14 cellular contexts compared by ENCODE assay signal in the genomic region with DNA sequence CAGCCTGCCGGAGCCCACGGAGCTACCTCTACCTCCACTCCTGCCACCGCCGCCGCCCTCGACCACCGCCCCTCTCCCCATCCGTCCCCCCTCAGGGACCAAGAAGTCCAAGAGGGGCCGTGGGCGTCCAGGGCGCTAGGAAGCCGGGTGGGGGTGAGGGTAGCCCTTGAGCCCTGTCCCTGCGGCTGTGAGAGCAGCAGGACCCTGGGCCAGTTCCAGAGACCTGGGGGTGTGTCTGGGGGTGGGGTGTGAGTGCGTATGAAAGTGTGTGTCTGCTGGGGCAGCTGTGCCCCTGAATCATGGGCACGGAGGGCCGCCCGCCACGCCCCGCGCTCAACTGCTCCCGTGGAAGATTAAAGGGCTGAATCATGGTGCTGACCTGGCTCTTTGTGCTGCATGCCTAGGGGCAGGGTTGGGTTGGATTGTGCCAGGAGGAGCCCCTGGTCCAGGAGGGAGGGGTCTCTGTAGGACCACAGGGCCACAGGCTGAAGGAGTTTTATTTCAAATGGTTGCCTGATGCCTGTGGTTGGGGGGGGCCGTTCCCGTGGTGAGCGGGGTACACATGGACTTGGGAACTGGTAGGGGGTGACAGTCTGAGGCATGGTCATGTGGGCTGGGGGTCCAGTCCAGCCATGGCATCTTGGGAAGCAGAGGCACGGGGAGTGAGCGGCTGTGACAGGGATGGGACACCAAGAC. TPM values are rescaled to one million over a fixed set of nuclear protein-coding genes. Genes with fewer than 3 reads are reported as not detected.
A peak's percentile ranks its signal among the peaks of the same experiment; 100 is the strongest.
DNase-seq lines count a peak whose midpoint lies in the region; ATAC-seq and TF ChIP-seq lines count a peak whose summit lies in the region.
"Had no signal": no experiment of that assay in that cellular context is flagged by ENCODE, and none has a peak within 500 bp of the region (broad histone marks: within the 10 kb centered on the region; RNA-seq: fewer than 3 reads in every experiment).

No MANE protein-coding gene starts in this region.

- no peaks in the 10 kb centered on the region for H3K9me3 ChIP-seq in SU-DHL-6 (ENCODE audit: insufficient read depth, low read length)
- H3K9me3 ChIP-seq in endodermal cell (ENCODE audit: control insufficient read depth, low read length): no peaks in the 10 kb centered on the region
- no peaks in the 10 kb centered on the region for H3K9me3 ChIP-seq in GM23248 (ENCODE audit: low read depth)

- H3K27ac Mint-ChIP-seq in endodermal cell: peak overlapping the region; percentile 64

- H3F3A ChIP-seq in SU-DHL-6 (ENCODE audit: insufficient read depth) (peaks cover 63% of the 10 kb centered on the region), GM23248 (ENCODE audit: insufficient read depth) (no peaks in the 10 kb centered on the region; the same call in 1 of the 2 replicates)

- H3K36me3 Mint-ChIP-seq in endodermal cell (ENCODE audit: low read depth): peaks cover 36% of the 10 kb centered on the region

- no peak overlapping the region for H3K4me3 Mint-ChIP-seq in endodermal cell

- H3K79me2 ChIP-seq in SU-DHL-6 (ENCODE audit: insufficient read depth, low read length) (peaks cover 24% of the 10 kb centered on the region; the same call in 1 of the 2 replicates), GM23248 (ENCODE audit: insufficient read depth) (peaks cover 11% of the 10 kb centered on the region)

- H3K36me3 ChIP-seq in SU-DHL-6 (ENCODE audit: low read length) (no peaks in the 10 kb centered on the region), endodermal cell (ENCODE audit: control insufficient read depth, insufficient read depth, low read length) (peaks cover 46% of the 10 kb centered on the region), GM23248 (ENCODE audit: low read depth) (no peaks in the 10 kb centered on the region; the same call in 1 of the 2 replicates)

- no peaks in the 10 kb centered on the region for H3K9me3 Mint-ChIP-seq in endodermal cell

- peak; percentile 32 for DNase-seq in stimulated activated CD4-positive, alpha-beta T cell treated with anti-CD3 and anti-CD28 coated beads, Interleukin-4, amount 100 ng/mL, for 1 hour
- DNase-seq in stimulated activated CD4-positive, alpha-beta T cell treated with anti-CD3 and anti-CD28 coated beads, Interleukin-1b, Interleukin-23, amount 100 ng/mL, for 48 hours: no peak
- DNase-seq in endodermal cell (no peak), GM23248 (no peak), NAMALWA (ENCODE audit: low spot score) (no peak), DMS53 (lab: John Stamatoyannopoulos, UW) (no peak)
- DNase-seq: C1 segment of cervical spinal cord, glutamatergic neuron, mammary epithelial cell, NCI-H345 had no signal

- 93% methylated on average over 9 to 26 of the region's 26 CpGs for WGBS in endodermal cell (ENCODE audit: insufficient coverage in 1 of 2, insufficient read length in 1 of 2), 2 experiments
- WGBS in GM23248 (ENCODE audit: low coverage in 1 of 2, low lambda C conversion rate in 2 of 2, missing lambda C conversion rate in 2 of 2), 2 experiments: 87 to 89% methylated on average over 19 to 26 of the region's 26 CpGs

- H3K27me3 Mint-ChIP-seq in endodermal cell (ENCODE audit: insufficient read depth): no peaks in the 10 kb centered on the region

- H3K27ac ChIP-seq in SU-DHL-6 (ENCODE audit: low read depth, low read length) (peak overlapping the region; percentile 100), endodermal cell (ENCODE audit: low read depth, low read length) (no peak overlapping the region), GM23248 (no peak overlapping the region)

- TF ChIP-seq CTCF in SU-DHL-6 (IDR thresholded peaks at IDR 0.05; ENCODE audit: insufficient read depth, low read length, poor library complexity, severe bottlenecking) (no peak), endodermal cell (conservative IDR thresholded peaks at IDR 0.05) (no peak)

- no peaks in the 10 kb centered on the region for H3K4me1 ChIP-seq in endodermal cell (ENCODE audit: control insufficient read depth, insufficient read depth, low read length)
- H3K4me1 ChIP-seq in GM23248 (ENCODE audit: insufficient read depth): no peaks in the 10 kb centered on the region

- in situ Hi-C loops in GM23248 (cut with MboI): no loop called here

- ATAC-seq in GM21825 (IDR thresholded peaks at IDR 0.05; ENCODE audit: unreplicated experiment): no peak

- peaks cover 3% of the 10 kb centered on the region for H3K4me1 Mint-ChIP-seq in endodermal cell

- no peaks in the 10 kb centered on the region for H3K27me3 ChIP-seq in SU-DHL-6 (ENCODE audit: low read length)
- no peaks in the 10 kb centered on the region for H3K27me3 ChIP-seq in endodermal cell (ENCODE audit: control insufficient read depth, insufficient read depth, low read length, poor library complexity, severe bottlenecking)
- H3K27me3 ChIP-seq in GM23248 (replicated peaks; ENCODE audit: insufficient read depth): no peaks in the 10 kb centered on the region

- peak overlapping the region; percentile 96 for H3K4me3 ChIP-seq in SU-DHL-6 (ENCODE audit: insufficient read depth, low read length, poor library complexity, severe bottlenecking)
- no peak overlapping the region for H3K4me3 ChIP-seq in endodermal cell (ENCODE audit: low read length)
- no peak overlapping the region for H3K4me3 ChIP-seq in GM23248
- H3K4me3 ChIP-seq: coronary artery had no signal

- H3K9me2 ChIP-seq in SU-DHL-6 (replicated peaks; ENCODE audit: insufficient read depth, low read length) (no peaks in the 10 kb centered on the region), GM23248 (ENCODE audit: insufficient read depth) (no peaks in the 10 kb centered on the region)

- peak overlapping the region; percentile 100 for H3K9ac ChIP-seq in SU-DHL-6 (ENCODE audit: low read length)
- H3K9ac ChIP-seq in endodermal cell (ENCODE audit: extremely low read depth, low read length, poor library complexity, severe bottlenecking): no peak overlapping the region
- no peak overlapping the region for H3K9ac ChIP-seq in GM23248

- H3K4me2 ChIP-seq in SU-DHL-6 (ENCODE audit: low read depth, low read length, poor library complexity, severe bottlenecking) (peak overlapping the region; percentile 99), GM23248 (ENCODE audit: unreplicated experiment) (no peak overlapping the region)

- H2AFZ ChIP-seq in SU-DHL-6 (ENCODE audit: low read depth, low read length, severe bottlenecking) (no peak overlapping the region), GM23248 (no peak overlapping the region)

- H4K20me1 ChIP-seq in SU-DHL-6 (ENCODE audit: low read depth, low read length) (no peaks in the 10 kb centered on the region), GM23248 (ENCODE audit: insufficient read depth) (no peaks in the 10 kb centered on the region)

RNA-seq across cellular contexts. Expression of gene PTPRCAP, which starts 2.3 kb away (rescaled TPM):
- 1 to 10 TPM in 1 of 2 donors, not detected in 1; 2.1 TPM for total RNA-seq in endodermal cell
- 0.71 TPM for polyA plus RNA-seq in endodermal cell (2013, experiment 1 of 2)
- 0.21 TPM for polyA plus RNA-seq in endodermal cell (2013, experiment 2 of 2)
- total RNA-seq in GM23248 (2014; rRNA removed; shearing (Covaris generic)): not detected in 2 replicates
- 0.43 and 0.68 TPM in 2 replicates for polyA plus RNA-seq in GM23248 (2016; fragmentation: Nextera tagmentation; extraction: Ambion mirVana)

RNA-seq across cellular contexts. Expression of gene RPS6KB2, which starts 6.9 kb away (rescaled TPM):
- 10 to 100 TPM; 47.0 to 51.8 TPM for total RNA-seq in endodermal cell
- polyA plus RNA-seq in endodermal cell (2013, experiment 1 of 2): 42.6 TPM
- polyA plus RNA-seq in endodermal cell (2013, experiment 2 of 2): 37.0 TPM
- 68.0 and 71.2 TPM in 2 replicates for total RNA-seq in GM23248 (2014; rRNA removed; shearing (Covaris generic))
- 52.3 and 53.0 TPM in 2 replicates for polyA plus RNA-seq in GM23248 (2016; fragmentation: Nextera tagmentation; extraction: Ambion mirVana)

RNA-seq across cellular contexts. Expression of gene CORO1B, which starts 8.1 kb away (rescaled TPM):
- total RNA-seq in endodermal cell: 100 to 1,000 TPM; 112 to 131 TPM
- polyA plus RNA-seq in endodermal cell (2013, experiment 1 of 2): 69.5 TPM
- 67.8 TPM for polyA plus RNA-seq in endodermal cell (2013, experiment 2 of 2)
- 107 and 113 TPM in 2 replicates for total RNA-seq in GM23248 (2014; rRNA removed; shearing (Covaris generic))
- polyA plus RNA-seq in GM23248 (2016; fragmentation: Nextera tagmentation; extraction: Ambion mirVana): 78.1 and 80.2 TPM in 2 replicates

RNA-seq across cellular contexts. Expression of gene GPR152, which starts 17.4 kb away (rescaled TPM):
- not detected for total RNA-seq in endodermal cell
- polyA plus RNA-seq in endodermal cell (2013, experiment 1 of 2): not detected
- not detected for polyA plus RNA-seq in endodermal cell (2013, experiment 2 of 2)
- total RNA-seq in GM23248 (2014; rRNA removed; shearing (Covaris generic)): not detected in 2 replicates
- not detected in 2 replicates for polyA plus RNA-seq in GM23248 (2016; fragmentation: Nextera tagmentation; extraction: Ambion mirVana)
- total RNA-seq: mammary epithelial cell, SK-MEL-5 had no signal
- polyA plus RNA-seq: mammary epithelial cell had no signal

RNA-seq across cellular contexts. Expression of gene CARNS1, which starts 19.7 kb away (rescaled TPM):
- 1 to 10 TPM; 1.6 to 2.2 TPM for total RNA-seq in endodermal cell
- 0.25 TPM for polyA plus RNA-seq in endodermal cell (2013, experiment 1 of 2)
- 0.17 TPM for polyA plus RNA-seq in endodermal cell (2013, experiment 2 of 2)
- total RNA-seq in GM23248 (2014; rRNA removed; shearing (Covaris generic)): 0.38 and 0.43 TPM in 2 replicates
- 0.13 and 0.38 TPM in 2 replicates for polyA plus RNA-seq in GM23248 (2016; fragmentation: Nextera tagmentation; extraction: Ambion mirVana)
- total RNA-seq: SK-MEL-5 had no signal
